In the genomic region with DNA sequence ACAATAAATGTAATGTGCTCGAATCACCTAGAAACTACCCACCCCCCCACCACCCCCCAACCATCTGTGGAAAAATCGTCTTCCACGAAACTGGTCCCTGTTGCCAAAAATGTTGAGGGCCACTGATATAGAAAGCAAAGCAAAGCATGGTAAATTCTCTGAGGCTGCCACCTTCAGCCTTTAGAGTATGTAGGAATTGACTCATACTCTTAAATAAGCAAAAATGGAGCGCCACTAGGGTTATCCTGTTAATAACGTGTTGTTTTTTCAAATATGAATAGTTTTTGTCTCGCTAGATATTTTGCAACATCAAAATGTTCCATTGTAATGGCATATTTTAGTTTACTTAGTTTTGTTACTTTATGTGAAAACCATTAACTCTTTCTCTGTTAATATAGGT, we compare ENCODE assay signal across 15 cellular contexts.
"Had no signal": no experiment of that assay in that cellular context is flagged by ENCODE, and none has a peak within 500 bp of the region (broad histone marks: within the 10 kb centered on the region; RNA-seq: fewer than 3 reads in every experiment).

No MANE protein-coding gene starts in this region.

- DNase-seq: colonic mucosa; dermis blood vessel endothelial cell; erythroblast; foreskin keratinocyte; kidney glomerular epithelial cell; mucosa of descending colon; naive thymus-derived CD8-positive, alpha-beta T cell; ovary; right cardiac atrium; stimulated activated CD4-positive, alpha-beta T cell treated with anti-CD3 and anti-CD28 coated beads, Interleukin-2, amount 100 ng/mL, for 48 hours; stimulated activated naive CD4-positive, alpha-beta T cell treated with Interleukin-2 at 50 U/mL for 16 hours had no signal

- H3K4me3 Mint-ChIP-seq: naive thymus-derived CD8-positive, alpha-beta T cell; type B pancreatic cell had no signal

- H3K4me2 ChIP-seq: smooth muscle cell had no signal

- ATAC-seq: foreskin keratinocyte; mucosa of descending colon; naive thymus-derived CD8-positive, alpha-beta T cell; right cardiac atrium had no signal

- H3K27me3 Mint-ChIP-seq: naive thymus-derived CD8-positive, alpha-beta T cell; progenitor cell of endocrine pancreas; type B pancreatic cell had no signal

- H3K27me3 ChIP-seq: colonic mucosa, foreskin keratinocyte, neutrophil, ovary had no signal

- H3K4me3 ChIP-seq: colonic mucosa, mucosa of descending colon, ovary, smooth muscle cell had no signal

- H3K27ac ChIP-seq: colonic mucosa, foreskin keratinocyte, neutrophil, ovary had no signal

- H3K9me3 ChIP-seq: colonic mucosa, mucosa of descending colon, neutrophil, ovary had no signal

- H3K4me1 ChIP-seq: colonic mucosa had no signal

- H3K36me3 ChIP-seq: ovary had no signal

- H3K9me3 Mint-ChIP-seq: naive thymus-derived CD8-positive, alpha-beta T cell; type B pancreatic cell had no signal

- H3K27ac Mint-ChIP-seq: naive thymus-derived CD8-positive, alpha-beta T cell; progenitor cell of endocrine pancreas; type B pancreatic cell had no signal
